Comparison of ENCODE assay signal across 15 cellular contexts in genomic region chr9:23743041-23743440, GRCh38.
"Had no signal": no experiment of that assay in that cellular context is flagged by ENCODE, and none has a peak within 500 bp of the region (broad histone marks: within the 10 kb centered on the region; RNA-seq: fewer than 3 reads in every experiment).

No MANE protein-coding gene starts in this region.

- FAIRE-seq: small intestine, urothelium cell line had no signal

- DNase-seq: effector CD4-positive, alpha-beta T cell; gastrocnemius medialis; heart left ventricle; left cardiac atrium; left lung; mesenchymal stem cell; midbrain; naive thymus-derived CD4-positive, alpha-beta T cell; right lobe of liver; small intestine; stimulated activated CD4-positive, alpha-beta T cell treated with anti-CD3 and anti-CD28 coated beads, Interleukin-15, amount 100 ng/mL, for 24 hours; stimulated activated CD4-positive, alpha-beta T cell treated with anti-CD3 and anti-CD28 coated beads, Interleukin-2, amount 100 ng/mL, for 48 hours; stimulated activated naive B cell treated with anti-CD40 and anti-IgM and Interleukin-4, amounts not matched to agents 10 μg/mL and 1 μg/mL and 100 μg/mL, for 72 hours; upper lobe of left lung had no signal

- ATAC-seq: gastrocnemius medialis; heart left ventricle; left cardiac atrium; left lung; naive thymus-derived CD4-positive, alpha-beta T cell; right lobe of liver; stimulated activated naive B cell treated with anti-CD40 and anti-IgM and Interleukin-4, amounts not matched to agents 10 μg/mL and 1 μg/mL and 100 μg/mL, for 72 hours had no signal
